In the genomic region with DNA sequence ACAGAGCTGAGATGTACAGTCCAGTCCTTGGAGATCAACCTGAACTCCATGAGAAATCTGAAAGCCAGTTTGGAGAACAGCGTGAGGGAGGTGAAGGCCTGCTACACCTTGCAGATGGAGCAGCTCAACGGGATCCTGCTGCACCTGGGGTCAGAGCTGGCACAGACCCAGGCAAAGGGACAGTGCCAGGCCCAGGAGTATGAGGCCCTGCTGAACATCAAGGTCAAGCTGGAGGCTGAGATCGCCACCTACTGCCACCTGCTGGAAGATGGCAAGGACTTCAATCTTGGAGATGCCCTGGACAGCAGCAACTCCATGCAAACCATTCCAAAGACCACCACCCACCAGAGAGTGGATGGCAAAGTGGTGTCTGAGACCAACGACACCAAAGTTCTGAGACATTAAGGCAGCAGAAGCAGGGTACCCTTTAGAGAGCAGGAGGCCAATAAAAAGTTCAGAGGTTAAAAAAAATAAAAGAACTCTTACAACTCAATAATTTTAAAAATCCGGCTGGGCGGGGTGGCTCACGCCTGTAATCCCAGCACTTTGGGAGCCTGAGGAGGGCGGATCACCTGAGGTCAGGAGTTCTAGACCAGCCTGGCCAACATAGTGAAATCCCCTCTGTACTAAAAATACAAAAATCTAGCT, we compare ENCODE assay signal across 8 cellular contexts.
DNase-seq lines count a peak whose midpoint lies in the region; ATAC-seq and TF ChIP-seq lines count a peak whose summit lies in the region.

No MANE protein-coding gene starts in this region.

- H3K9me3 ChIP-seq in body of pancreas = no peaks in the 10 kb centered on the region

- H3K27ac ChIP-seq in body of pancreas = no peak overlapping the region

- H3K36me3 Mint-ChIP-seq in natural killer cell = no peaks in the 10 kb centered on the region
- no peaks in the 10 kb centered on the region for H3K36me3 Mint-ChIP-seq in natural killer cell treated with Interleukin-12 subunit alpha and Interleukin-12 subunit beta and Interleukin-15 and Interleukin-18, amount 100 ng/mL, for 72 hours
- H3K36me3 Mint-ChIP-seq in mesothelial cell of epicardium = peaks cover 4% of the 10 kb centered on the region
- no peaks in the 10 kb centered on the region for H3K36me3 Mint-ChIP-seq in type B pancreatic cell

- H3K27ac Mint-ChIP-seq in natural killer cell (no peak overlapping the region), mesothelial cell of epicardium (no peak overlapping the region), type B pancreatic cell (no peak overlapping the region)
- no peak overlapping the region for H3K27ac Mint-ChIP-seq in natural killer cell treated with Interleukin-12 subunit alpha and Interleukin-12 subunit beta and Interleukin-15 and Interleukin-18, amount 100 ng/mL, for 72 hours

- H3K4me1 Mint-ChIP-seq in natural killer cell = no peaks in the 10 kb centered on the region
- H3K4me1 Mint-ChIP-seq in natural killer cell treated with Interleukin-12 subunit alpha and Interleukin-12 subunit beta and Interleukin-15 and Interleukin-18, amount 100 ng/mL, for 72 hours (ENCODE audit: low read depth in 2 of 2) = no peaks in the 10 kb centered on the region
- no peaks in the 10 kb centered on the region for H3K4me1 Mint-ChIP-seq in mesothelial cell of epicardium
- H3K4me1 Mint-ChIP-seq in type B pancreatic cell (ENCODE audit: unreplicated experiment) = peaks cover 7% of the 10 kb centered on the region

- intact Hi-C loops in natural killer cell (cut with micrococcal nuclease) (loop anchor here (1.0 kb wide), 2 partner anchors 487 to 575 kb away; no protein-coding TSS in a partner anchor), body of pancreas (cut with DNase I) (no loop called here)

- peak; percentile 73 for TF ChIP-seq CTCF in natural killer cell (IDR thresholded peaks at IDR 0.05)
- peak; percentile 24 to 51 (median 38) for TF ChIP-seq CTCF in body of pancreas (IDR thresholded peaks at IDR 0.05)
- peak; percentile 28 for TF ChIP-seq CTCF in mesothelial cell of epicardium (IDR thresholded peaks at IDR 0.05; ENCODE audit: unreplicated experiment)
- TF ChIP-seq CTCF in type B pancreatic cell (conservative IDR thresholded peaks at IDR 0.05) = peak; percentile 65

- no peak overlapping the region for H3K4me3 ChIP-seq in body of pancreas

- peaks cover 6 to 8% of the 10 kb centered on the region in 2 donors for H3K27me3 Mint-ChIP-seq in natural killer cell (ENCODE audit: low read depth in 2 of 2)
- peaks cover 0 to 9% of the 10 kb centered on the region in 2 donors for H3K27me3 Mint-ChIP-seq in natural killer cell treated with Interleukin-12 subunit alpha and Interleukin-12 subunit beta and Interleukin-15 and Interleukin-18, amount 100 ng/mL, for 72 hours
- H3K27me3 Mint-ChIP-seq in mesothelial cell of epicardium (ENCODE audit: low read depth) = peaks cover 83% of the 10 kb centered on the region
- peaks cover 8% of the 10 kb centered on the region for H3K27me3 Mint-ChIP-seq in type B pancreatic cell

- H3K27me3 ChIP-seq in body of pancreas = no peaks in the 10 kb centered on the region

- TF ChIP-seq POLR2A in body of pancreas (IDR thresholded peaks at IDR 0.05) = no peak

- no peaks in the 10 kb centered on the region for H3K4me1 ChIP-seq in body of pancreas

- DNase-seq in natural killer cell = peak; percentile 35
- DNase-seq in natural killer cell treated with Interleukin-12 subunit alpha and Interleukin-12 subunit beta and Interleukin-15 and Interleukin-18, amount 100 ng/mL, for 72 hours (ENCODE audit: low spot score) = no peak
- DNase-seq in T follicular helper cell (ENCODE audit: low read depth) = peak; percentile 24
- DNase-seq in body of pancreas = peak; percentile 50 to 72 (median 56)
- peak in 1 of 2 experiments; percentile 13 for DNase-seq in mesothelial cell of epicardium (ENCODE audit: low spot score in 2 of 2, unreplicated experiment in 2 of 2)
- peak; percentile 36 for DNase-seq in type B pancreatic cell (ENCODE audit: extremely low spot score, unreplicated experiment)
- DNase-seq in NCI-H187 (lab: John Stamatoyannopoulos, UW) = no peak
- no peak for DNase-seq in NCI-H1694 treated with DMSO at 0.1 percent for 48 hours (lab: John Stamatoyannopoulos, UW)

- H3K36me3 ChIP-seq in body of pancreas (replicated peaks in 1 of 2; ENCODE audit: insufficient read depth in 1 of 2, low read depth in 2 of 2) = no peaks in the 10 kb centered on the region

- WGBS in body of pancreas, 2 donors = 39 to 48% methylated on average over 7 to 8 of the region's 8 CpGs

- H3K4me3 Mint-ChIP-seq in natural killer cell = no peak overlapping the region
- no peak overlapping the region for H3K4me3 Mint-ChIP-seq in natural killer cell treated with Interleukin-12 subunit alpha and Interleukin-12 subunit beta and Interleukin-15 and Interleukin-18, amount 100 ng/mL, for 72 hours
- H3K4me3 Mint-ChIP-seq in mesothelial cell of epicardium = no peak overlapping the region
- H3K4me3 Mint-ChIP-seq in type B pancreatic cell = no peak overlapping the region

- no peaks in the 10 kb centered on the region for H3K9me3 Mint-ChIP-seq in natural killer cell
- no peaks in the 10 kb centered on the region for H3K9me3 Mint-ChIP-seq in natural killer cell treated with Interleukin-12 subunit alpha and Interleukin-12 subunit beta and Interleukin-15 and Interleukin-18, amount 100 ng/mL, for 72 hours
- peaks cover 41% of the 10 kb centered on the region for H3K9me3 Mint-ChIP-seq in mesothelial cell of epicardium
- H3K9me3 Mint-ChIP-seq in type B pancreatic cell = peaks cover 10% of the 10 kb centered on the region

- ATAC-seq in natural killer cell (no peak), body of pancreas (no peak)
- no peak for ATAC-seq in natural killer cell treated with Interleukin-12 subunit alpha and Interleukin-12 subunit beta and Interleukin-15 and Interleukin-18, amount 100 ng/mL, for 72 hours

Comparison
In these comparisons a context has a peak if more than half of its experiments do, and no peak if none do; other contexts are left out.
1. DNase-seq: peak in natural killer cell (single experiment), T follicular helper cell (single experiment), body of pancreas (4 of 4) and type B pancreatic cell (single experiment); none in natural killer cell treated with Interleukin-12 subunit alpha and Interleukin-12 subunit beta and Interleukin-15 and Interleukin-18, amount 100 ng/mL, for 72 hours (single experiment), NCI-H187 (0 of 2) and NCI-H1694 treated with DMSO at 0.1 percent for 48 hours (single experiment).
2. Peak in every context shown above with its lines, with median percentiles within 50 percentile points of each other: CTCF ChIP-seq.